ENCODE assay signal across 15 cellular contexts in the genomic region with DNA sequence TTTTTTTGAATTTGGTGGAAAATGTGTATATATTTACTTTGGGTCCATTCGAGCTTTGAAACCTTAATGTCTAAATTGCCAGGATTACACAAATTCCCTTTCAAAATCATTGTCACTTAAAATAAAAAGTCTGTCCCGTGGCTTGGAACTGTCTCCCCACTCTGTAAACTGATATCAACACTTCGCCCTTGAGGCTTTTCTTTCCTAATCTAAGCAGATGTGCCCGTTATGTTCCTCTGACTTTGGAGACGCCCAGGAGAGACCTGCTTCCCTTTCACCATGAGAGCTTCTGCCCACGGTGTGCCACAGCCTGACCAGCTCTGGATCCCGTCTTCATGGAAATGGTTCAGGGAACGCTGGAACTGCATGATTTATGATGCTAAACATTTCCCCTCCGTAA.
DNase-seq lines count a peak whose midpoint lies in the region; ATAC-seq, FAIRE-seq and TF ChIP-seq lines count a peak whose summit lies in the region.
"Had no signal": no experiment of that assay in that cellular context is flagged by ENCODE, and none has a peak within 500 bp of the region (broad histone marks: within the 10 kb centered on the region; RNA-seq: fewer than 3 reads in every experiment).

No MANE protein-coding gene starts in this region.

- no peaks in the 10 kb centered on the region for H3K9me3 ChIP-seq in astrocyte (ENCODE audit: insufficient read depth, low read depth, low read length)
- peaks cover 0 to 8% (median 0%) of the 10 kb centered on the region in 8 donors for H3K9me3 ChIP-seq in spleen
- no peaks in the 10 kb centered on the region for H3K9me3 ChIP-seq in upper lobe of right lung
- H3K9me3 ChIP-seq: BLaER1, Caco-2 had no signal

- peaks cover 4% of the 10 kb centered on the region for H3K27me3 ChIP-seq in astrocyte (ENCODE audit: insufficient read depth, low read length)
- H3K27me3 ChIP-seq in spleen (replicated peaks in 1 of 7) = peaks cover 0 to 11% (median 0%) of the 10 kb centered on the region in 7 donors
- no peaks in the 10 kb centered on the region for H3K27me3 ChIP-seq in upper lobe of right lung
- H3K27me3 ChIP-seq: BLaER1 had no signal

- H3K4me2 ChIP-seq in astrocyte (ENCODE audit: low read length) = no peak overlapping the region
- H3K4me2 ChIP-seq: BLaER1 had no signal

- no peaks in the 10 kb centered on the region for H3K36me3 Mint-ChIP-seq in astrocyte (ENCODE audit: low read depth, unreplicated experiment)
- H3K36me3 Mint-ChIP-seq in nephron progenitor cell (ENCODE audit: low read depth) = peaks cover 11% of the 10 kb centered on the region
- H3K36me3 Mint-ChIP-seq: CD8-positive, alpha-beta memory T cell had no signal

- H3K27me3 Mint-ChIP-seq in astrocyte (ENCODE audit: low read depth, unreplicated experiment) (peaks cover 27% of the 10 kb centered on the region), nephron progenitor cell (ENCODE audit: low read depth, poor library complexity) (peaks cover 7% of the 10 kb centered on the region)

- H3K4me3 Mint-ChIP-seq in astrocyte (ENCODE audit: unreplicated experiment) = no peak overlapping the region
- H3K4me3 Mint-ChIP-seq in nephron progenitor cell = peak overlapping the region; percentile 12
- H3K4me3 Mint-ChIP-seq: CD8-positive, alpha-beta memory T cell had no signal

- TF ChIP-seq POLR2A in spleen (IDR thresholded peaks at IDR 0.05) = no peak

- no peak overlapping the region for H2AFZ ChIP-seq in astrocyte (ENCODE audit: low read depth, low read length)

- FAIRE-seq in astrocyte (lab: Jason Lieb, UNC) = no peak
- FAIRE-seq: H1 had no signal

- CTCF ChIA-PET in HEK293T (lab: Yijun Ruan, JAX) = no interaction called here

- H3K27ac Mint-ChIP-seq in astrocyte (ENCODE audit: unreplicated experiment) (peak overlapping the region; percentile 0), nephron progenitor cell (no peak overlapping the region)
- H3K27ac Mint-ChIP-seq: CD8-positive, alpha-beta memory T cell had no signal

- DNase-seq in HEK293T (ENCODE audit: extremely low spot score) (no peak), astrocyte (ENCODE audit: low read depth) (no peak), nephron progenitor cell (no peak), spleen (peak; percentile 1), upper lobe of right lung (no peak), pons (ENCODE audit: low spot score) (no peak)
- DNase-seq in activated naive CD4-positive, alpha-beta T cell treated with Interleukin-2 at 50 U/mL for 16 hours = no peak
- DNase-seq: 8988T; AML-193; Caco-2; CD8-positive, alpha-beta memory T cell; DMS53; HCEC 1CT had no signal

- H3K36me3 ChIP-seq in astrocyte (ENCODE audit: insufficient read depth, low read length) (no peaks in the 10 kb centered on the region), spleen (no peaks in the 10 kb centered on the region), upper lobe of right lung (no peaks in the 10 kb centered on the region)
- H3K36me3 ChIP-seq: BLaER1 had no signal

- H3K4me1 Mint-ChIP-seq in astrocyte (ENCODE audit: low read depth, unreplicated experiment) = peaks cover 5% of the 10 kb centered on the region
- H3K4me1 Mint-ChIP-seq in nephron progenitor cell = peaks cover 50% of the 10 kb centered on the region
- H3K4me1 Mint-ChIP-seq: CD8-positive, alpha-beta memory T cell had no signal

- no peak overlapping the region for H3K4me3 ChIP-seq in astrocyte (ENCODE audit: insufficient read depth, low read depth, low read length)
- no peak overlapping the region for H3K4me3 ChIP-seq in spleen
- no peak overlapping the region for H3K4me3 ChIP-seq in upper lobe of right lung
- H3K4me3 ChIP-seq: BLaER1 had no signal

- H3K9ac ChIP-seq in astrocyte (ENCODE audit: low read length) = no peak overlapping the region
- H3K9ac ChIP-seq: BLaER1 had no signal

- H3K79me2 ChIP-seq in astrocyte (ENCODE audit: insufficient read depth, low read length) = no peaks in the 10 kb centered on the region

- ATAC-seq in upper lobe of right lung = no peak

- H3K4me1 ChIP-seq in astrocyte (ENCODE audit: insufficient read depth, low read length) (peaks cover 5% of the 10 kb centered on the region), spleen (no peaks in the 10 kb centered on the region), upper lobe of right lung (no peaks in the 10 kb centered on the region)
- H3K4me1 ChIP-seq: Caco-2 had no signal

- 64 to 76% (median 71%) methylated on average over 9 of the region's 9 CpGs for WGBS in spleen, 5 donors

- H3K9me3 Mint-ChIP-seq in astrocyte (ENCODE audit: unreplicated experiment) (peaks cover 3% of the 10 kb centered on the region), nephron progenitor cell (peaks cover 28% of the 10 kb centered on the region)

- POLR2A ChIA-PET in HEK293T (lab: Yijun Ruan, JAX) = no interaction called here

- TF ChIP-seq CTCF in astrocyte (IDR thresholded peaks at IDR 0.05; ENCODE audit: insufficient read depth, low read depth, low read length) (no peak), nephron progenitor cell (IDR thresholded peaks at IDR 0.05) (no peak), spleen (IDR thresholded peaks at IDR 0.05 in 8 of 11, conservative IDR thresholded peaks at IDR 0.05 in 3 of 11) (no peak), upper lobe of right lung (IDR thresholded peaks at IDR 0.05) (no peak)

- no peaks in the 10 kb centered on the region for H4K20me1 ChIP-seq in astrocyte (ENCODE audit: insufficient read depth, low read length)
- H4K20me1 ChIP-seq: BLaER1 had no signal

- intact Hi-C loops in spleen (cut with DNase I; ENCODE audit: low total_unique reads) = no loop called here
- intact Hi-C loops in upper lobe of right lung (cut with DNase I) = no loop called here

- H3K27ac ChIP-seq in astrocyte (ENCODE audit: low read depth, low read length) (no peak overlapping the region), spleen (no peak overlapping the region), upper lobe of right lung (no peak overlapping the region)
- H3K27ac ChIP-seq: BLaER1 had no signal

TF ChIP-seq in HEK293T, 16 proteins besides CTCF, POLR2A, EP300 and RAD21:
- TF ChIP-seq, protein P1, sequence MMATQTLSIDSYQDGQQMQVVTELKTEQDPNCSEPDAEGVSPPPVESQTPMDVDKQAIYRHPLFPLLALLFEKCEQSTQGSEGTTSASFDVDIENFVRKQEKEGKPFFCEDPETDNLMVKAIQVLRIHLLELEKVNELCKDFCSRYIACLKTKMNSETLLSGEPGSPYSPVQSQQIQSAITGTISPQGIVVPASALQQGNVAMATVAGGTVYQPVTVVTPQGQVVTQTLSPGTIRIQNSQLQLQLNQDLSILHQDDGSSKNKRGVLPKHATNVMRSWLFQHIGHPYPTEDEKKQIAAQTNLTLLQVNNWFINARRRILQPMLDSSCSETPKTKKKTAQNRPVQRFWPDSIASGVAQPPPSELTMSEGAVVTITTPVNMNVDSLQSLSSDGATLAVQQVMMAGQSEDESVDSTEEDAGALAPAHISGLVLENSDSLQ (IDR thresholded peaks at IDR 0.05) = 0 out of 2 replicates have a peak, but pooled peaks have one; percentile 8
- TF ChIP-seq FOXK2 (IDR thresholded peaks at IDR 0.05) = no peak
TF ChIP-seq in HEK293T: peak in this region for 1.
